ENCODE assay signal across 1 cellular context in the genomic region with DNA sequence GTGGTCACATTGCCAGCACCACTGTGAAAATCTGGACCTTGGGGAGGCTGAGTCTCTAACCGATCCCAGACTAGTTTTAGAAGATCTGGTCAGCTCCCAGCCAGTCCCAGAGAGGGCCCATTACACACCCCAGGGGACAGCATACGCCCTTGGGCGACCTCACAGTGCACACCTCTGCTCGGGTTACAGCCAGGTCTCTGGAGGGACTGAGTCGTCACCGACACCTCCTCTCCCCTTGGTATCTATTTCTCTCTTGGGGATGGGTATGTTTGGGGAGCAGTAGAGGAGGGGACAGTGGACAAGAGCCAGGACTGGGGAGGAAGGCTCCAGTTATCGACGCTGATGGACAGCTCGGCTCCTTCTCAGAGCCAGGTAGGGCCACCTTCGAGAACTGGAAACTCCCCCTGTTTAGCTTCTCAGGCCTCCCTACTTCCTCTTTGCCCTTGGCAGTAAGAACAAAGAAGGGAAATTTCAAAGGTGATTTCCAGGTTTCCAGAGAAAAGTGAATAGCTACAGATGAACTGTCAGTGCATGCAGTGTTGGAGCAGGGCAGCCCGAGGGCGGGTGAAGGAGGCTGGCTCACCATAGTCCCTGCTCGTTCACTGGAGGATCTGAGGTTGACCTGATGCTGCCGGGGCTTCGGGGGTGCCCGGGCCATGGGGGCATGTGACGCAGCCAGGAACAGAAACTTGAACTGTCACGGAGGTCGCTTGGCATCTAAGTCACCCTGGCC.
TF ChIP-seq lines count a peak whose summit lies in the region.

No MANE protein-coding gene starts in this region.

TF ChIP-seq in HepG2, 621 proteins besides CTCF, POLR2A, EP300 and RAD21:
- TF ChIP-seq SIX4 (CRISPR knock-in tag; IDR thresholded peaks at IDR 0.05) = no peak
- TF ChIP-seq, protein P1, sequence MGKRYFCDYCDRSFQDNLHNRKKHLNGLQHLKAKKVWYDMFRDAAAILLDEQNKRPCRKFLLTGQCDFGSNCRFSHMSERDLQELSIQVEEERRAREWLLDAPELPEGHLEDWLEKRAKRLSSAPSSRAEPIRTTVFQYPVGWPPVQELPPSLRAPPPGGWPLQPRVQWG (CRISPR knock-in tag; IDR thresholded peaks at IDR 0.05; ENCODE audit: borderline replicate concordance, low read depth) = no peak
- TF ChIP-seq HOXD1 (CRISPR knock-in tag; IDR thresholded peaks at IDR 0.05) = no peak
- TF ChIP-seq, protein P2, sequence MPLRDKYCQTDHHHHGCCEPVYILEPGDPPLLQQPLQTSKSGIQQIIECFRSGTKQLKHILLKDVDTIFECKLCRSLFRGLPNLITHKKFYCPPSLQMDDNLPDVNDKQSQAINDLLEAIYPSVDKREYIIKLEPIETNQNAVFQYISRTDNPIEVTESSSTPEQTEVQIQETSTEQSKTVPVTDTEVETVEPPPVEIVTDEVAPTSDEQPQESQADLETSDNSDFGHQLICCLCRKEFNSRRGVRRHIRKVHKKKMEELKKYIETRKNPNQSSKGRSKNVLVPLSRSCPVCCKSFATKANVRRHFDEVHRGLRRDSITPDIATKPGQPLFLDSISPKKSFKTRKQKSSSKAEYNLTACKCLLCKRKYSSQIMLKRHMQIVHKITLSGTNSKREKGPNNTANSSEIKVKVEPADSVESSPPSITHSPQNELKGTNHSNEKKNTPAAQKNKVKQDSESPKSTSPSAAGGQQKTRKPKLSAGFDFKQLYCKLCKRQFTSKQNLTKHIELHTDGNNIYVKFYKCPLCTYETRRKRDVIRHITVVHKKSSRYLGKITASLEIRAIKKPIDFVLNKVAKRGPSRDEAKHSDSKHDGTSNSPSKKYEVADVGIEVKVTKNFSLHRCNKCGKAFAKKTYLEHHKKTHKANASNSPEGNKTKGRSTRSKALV (CRISPR knock-in tag; IDR thresholded peaks at IDR 0.05) = no peak
- no peak for TF ChIP-seq NFATC3 (CRISPR knock-in tag; IDR thresholded peaks at IDR 0.05)
- TF ChIP-seq AGO1 (IDR thresholded peaks at IDR 0.05; ENCODE audit: low read depth, low read length, poor library complexity, severe bottlenecking) = peak; percentile 33
- TF ChIP-seq KDM2A (CRISPR knock-in tag; IDR thresholded peaks at IDR 0.05; ENCODE audit: borderline replicate concordance, low read depth) = 0 out of 2 replicates have a peak, but pooled peaks have one; percentile 16
- TF ChIP-seq, protein P3, sequence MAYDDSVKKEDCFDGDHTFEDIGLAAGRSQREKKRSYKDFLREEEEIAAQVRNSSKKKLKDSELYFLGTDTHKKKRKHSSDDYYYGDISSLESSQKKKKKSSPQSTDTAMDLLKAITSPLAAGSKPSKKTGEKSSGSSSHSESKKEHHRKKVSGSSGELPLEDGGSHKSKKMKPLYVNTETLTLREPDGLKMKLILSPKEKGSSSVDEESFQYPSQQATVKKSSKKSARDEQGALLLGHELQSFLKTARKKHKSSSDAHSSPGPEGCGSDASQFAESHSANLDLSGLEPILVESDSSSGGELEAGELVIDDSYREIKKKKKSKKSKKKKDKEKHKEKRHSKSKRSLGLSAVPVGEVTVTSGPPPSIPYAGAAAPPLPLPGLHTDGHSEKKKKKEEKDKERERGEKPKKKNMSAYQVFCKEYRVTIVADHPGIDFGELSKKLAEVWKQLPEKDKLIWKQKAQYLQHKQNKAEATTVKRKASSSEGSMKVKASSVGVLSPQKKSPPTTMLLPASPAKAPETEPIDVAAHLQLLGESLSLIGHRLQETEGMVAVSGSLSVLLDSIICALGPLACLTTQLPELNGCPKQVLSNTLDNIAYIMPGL (CRISPR knock-in tag; IDR thresholded peaks at IDR 0.05; ENCODE audit: borderline replicate concordance in 1 of 2, low read depth in 1 of 2) = no peak
- TF ChIP-seq MAFG (CRISPR knock-in tag; IDR thresholded peaks at IDR 0.05) = no peak
- TF ChIP-seq, protein P4, sequence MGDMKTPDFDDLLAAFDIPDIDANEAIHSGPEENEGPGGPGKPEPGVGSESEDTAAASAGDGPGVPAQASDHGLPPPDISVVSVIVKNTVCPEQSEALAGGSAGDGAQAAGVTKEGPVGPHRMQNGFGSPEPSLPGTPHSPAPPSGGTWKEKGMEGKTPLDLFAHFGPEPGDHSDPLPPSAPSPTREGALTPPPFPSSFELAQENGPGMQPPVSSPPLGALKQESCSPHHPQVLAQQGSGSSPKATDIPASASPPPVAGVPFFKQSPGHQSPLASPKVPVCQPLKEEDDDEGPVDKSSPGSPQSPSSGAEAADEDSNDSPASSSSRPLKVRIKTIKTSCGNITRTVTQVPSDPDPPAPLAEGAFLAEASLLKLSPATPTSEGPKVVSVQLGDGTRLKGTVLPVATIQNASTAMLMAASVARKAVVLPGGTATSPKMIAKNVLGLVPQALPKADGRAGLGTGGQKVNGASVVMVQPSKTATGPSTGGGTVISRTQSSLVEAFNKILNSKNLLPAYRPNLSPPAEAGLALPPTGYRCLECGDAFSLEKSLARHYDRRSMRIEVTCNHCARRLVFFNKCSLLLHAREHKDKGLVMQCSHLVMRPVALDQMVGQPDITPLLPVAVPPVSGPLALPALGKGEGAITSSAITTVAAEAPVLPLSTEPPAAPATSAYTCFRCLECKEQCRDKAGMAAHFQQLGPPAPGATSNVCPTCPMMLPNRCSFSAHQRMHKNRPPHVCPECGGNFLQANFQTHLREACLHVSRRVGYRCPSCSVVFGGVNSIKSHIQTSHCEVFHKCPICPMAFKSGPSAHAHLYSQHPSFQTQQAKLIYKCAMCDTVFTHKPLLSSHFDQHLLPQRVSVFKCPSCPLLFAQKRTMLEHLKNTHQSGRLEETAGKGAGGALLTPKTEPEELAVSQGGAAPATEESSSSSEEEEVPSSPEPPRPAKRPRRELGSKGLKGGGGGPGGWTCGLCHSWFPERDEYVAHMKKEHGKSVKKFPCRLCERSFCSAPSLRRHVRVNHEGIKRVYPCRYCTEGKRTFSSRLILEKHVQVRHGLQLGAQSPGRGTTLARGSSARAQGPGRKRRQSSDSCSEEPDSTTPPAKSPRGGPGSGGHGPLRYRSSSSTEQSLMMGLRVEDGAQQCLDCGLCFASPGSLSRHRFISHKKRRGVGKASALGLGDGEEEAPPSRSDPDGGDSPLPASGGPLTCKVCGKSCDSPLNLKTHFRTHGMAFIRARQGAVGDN (CRISPR knock-in tag; IDR thresholded peaks at IDR 0.05) = no peak
